In the genomic region with DNA sequence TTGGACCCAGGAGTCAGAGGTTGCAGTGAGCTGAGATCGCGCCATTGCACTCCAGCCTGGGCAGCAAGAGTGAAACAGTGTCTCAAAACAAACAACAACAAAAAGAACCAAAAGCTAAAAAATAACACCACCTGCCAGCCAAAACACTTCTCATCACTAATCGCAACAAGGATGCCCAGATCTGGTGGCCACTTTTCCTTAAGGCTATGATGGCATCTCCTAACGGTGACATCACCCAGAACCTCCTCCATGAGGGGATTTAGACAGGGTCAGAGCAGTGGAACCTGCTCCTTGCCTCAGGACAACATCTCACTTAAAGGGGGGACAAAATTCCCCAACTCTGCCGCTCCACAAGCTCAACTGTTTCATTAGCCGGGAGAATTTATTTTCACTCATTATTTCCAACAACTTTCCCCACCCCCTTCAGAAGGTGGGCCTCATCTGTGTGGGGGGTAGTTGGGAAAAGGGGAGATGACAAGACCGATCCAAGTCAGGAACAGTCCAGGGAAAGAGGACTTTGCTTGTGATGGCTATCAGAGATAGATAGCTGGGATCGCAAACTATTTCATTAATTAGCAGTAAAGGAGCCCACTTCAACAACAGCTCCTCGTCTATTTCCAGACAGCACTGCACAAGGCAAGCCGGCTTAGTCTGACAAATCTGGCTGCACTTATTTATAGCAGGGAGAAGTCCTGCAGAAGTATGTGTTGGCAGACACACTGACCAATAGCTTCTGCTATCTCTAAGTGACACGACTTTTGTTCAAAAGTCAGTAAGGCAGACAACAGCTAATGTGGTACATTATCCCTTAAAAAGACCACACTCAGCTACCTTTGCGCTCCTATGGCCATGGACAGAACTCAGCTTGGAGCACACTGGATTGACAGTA, we compare ENCODE assay signal across 8 cellular contexts. TPM values are rescaled to one million over a fixed set of nuclear protein-coding genes. Genes with fewer than 3 reads are reported as not detected.
A peak's percentile ranks its signal among the peaks of the same experiment; 100 is the strongest.
DNase-seq lines count a peak whose midpoint lies in the region; ATAC-seq, FAIRE-seq and TF ChIP-seq lines count a peak whose summit lies in the region.

No MANE protein-coding gene starts in this region.

- no peak for FAIRE-seq in kidney (lab: Jason Lieb, UNC)

- 84% methylated on average over 12 of the region's 12 CpGs for WGBS in HUES64

- H3K36me3 ChIP-seq in HUES64 (ENCODE audit: insufficient read depth, low read length) (peaks cover 66% of the 10 kb centered on the region), kidney (ENCODE audit: control insufficient read depth in 1 of 2, insufficient read depth in 2 of 2, low read length in 2 of 2) (peaks cover 35 to 36% of the 10 kb centered on the region in 2 donors), tibial artery (peaks cover 33 to 38% (median 36%) of the 10 kb centered on the region in 3 donors)

- DNase-seq in AG09309 (ENCODE audit: low read depth) (peak; percentile 13), astrocyte of the spinal cord (ENCODE audit: low read depth, low spot score) (peak; percentile 32), kidney (no peak), tibial artery (no peak)
- DNase-seq in stimulated activated CD4-positive, alpha-beta T cell treated with anti-CD3 and anti-CD28 coated beads, Interleukin-4, amount 100 ng/mL, for 4 hours, result no peak
- DNase-seq in stimulated activated CD4-positive, alpha-beta T cell treated with anti-CD3 and anti-CD28 coated beads, Interleukin-4, amount 100 ng/mL, for 24 hours, result no peak

- H3K27ac ChIP-seq in HUES64 (ENCODE audit: low read depth, low read length) (no peak overlapping the region), kidney (ENCODE audit: low read depth in 2 of 2, low read length in 2 of 2) (no peak overlapping the region), tibial artery (peak overlapping the region in 1 of 2 donors; percentile 83)

- H3K27me3 ChIP-seq in HUES64 (ENCODE audit: insufficient read depth, low read length) (no peaks in the 10 kb centered on the region), tibial artery (no peaks in the 10 kb centered on the region)

- TF ChIP-seq CTCF in AG09309 (IDR thresholded peaks at IDR 0.05; ENCODE audit: control insufficient read depth, insufficient read depth, low read depth, low read length, missing control alignments) (no peak), astrocyte of the spinal cord (IDR thresholded peaks at IDR 0.05; ENCODE audit: low read depth, low read length) (no peak), kidney (IDR thresholded peaks at IDR 0.05; ENCODE audit: borderline replicate concordance, extremely low read depth, insufficient read depth) (no peak), tibial artery (IDR thresholded peaks at IDR 0.05) (no peak)

- H3K4me1 ChIP-seq in HUES64 (ENCODE audit: insufficient read depth, low read length), result peaks cover 11% of the 10 kb centered on the region; the same call in 1 of the 2 replicates
- peaks cover 20 to 22% of the 10 kb centered on the region in 2 donors for H3K4me1 ChIP-seq in kidney (ENCODE audit: control insufficient read depth in 1 of 2, insufficient read depth in 1 of 2, low read depth in 1 of 2, low read length in 2 of 2)
- peaks cover 0 to 30% (median 25%) of the 10 kb centered on the region in 4 donors for H3K4me1 ChIP-seq in tibial artery

- H3K4me3 ChIP-seq in AG09309 (ENCODE audit: control insufficient read depth, low read depth, low read length) (peak overlapping the region; percentile 75), HUES64 (ENCODE audit: low read length) (peak overlapping the region; percentile 88), astrocyte of the spinal cord (ENCODE audit: low read depth, low read length) (peak overlapping the region; percentile 87), kidney (ENCODE audit: low read length in 2 of 2) (peak overlapping the region; percentile 86 to 90), tibial artery (peak overlapping the region; percentile 65 to 74)

- H3K9ac ChIP-seq in HUES64 (ENCODE audit: low read depth, low read length) (no peak overlapping the region), kidney (ENCODE audit: low read length in 2 of 2) (peak overlapping the region in 1 of 2 donors; percentile 67)

- intact Hi-C loops in kidney (cut with DNase I), result no loop called here
- intact Hi-C loops in tibial artery (cut with DNase I; ENCODE audit: low total_unique reads), result no loop called here

- no peak for ATAC-seq in GM18858 (IDR thresholded peaks at IDR 0.05; ENCODE audit: unreplicated experiment)

- H3K9me3 ChIP-seq in HUES64 (ENCODE audit: insufficient read depth, low read depth, low read length) (no peaks in the 10 kb centered on the region), kidney (ENCODE audit: control insufficient read depth in 1 of 2, low read length in 2 of 2) (no peaks in the 10 kb centered on the region), tibial artery (no peaks in the 10 kb centered on the region)

- in situ Hi-C loops in astrocyte of the spinal cord (cut with HindIII; ENCODE audit: low sequenced_read_pairs), result no loop called here

RNA-seq across cellular contexts. Expression of gene PABPC4, which starts 2.6 kb away (rescaled TPM):
- polyA plus RNA-seq in HUES64 (2013, experiment 1 of 2), result 166 TPM
- polyA plus RNA-seq in HUES64 (2013, experiment 2 of 2), result 165 TPM
- total RNA-seq in kidney, result 168 TPM
- 60.5 TPM for polyA plus RNA-seq in kidney (ENCODE audit: insufficient read depth, low read depth, low replicate concordance)

Comparison
In these comparisons a context has a peak if more than half of its experiments do, and no peak if none do; other contexts are left out.
1. DNase-seq: peak in AG09309 (single experiment) and astrocyte of the spinal cord (single experiment); none in kidney (single experiment), tibial artery (0 of 2), stimulated activated CD4-positive, alpha-beta T cell treated with anti-CD3 and anti-CD28 coated beads, Interleukin-4, amount 100 ng/mL, for 4 hours (0 of 2) and stimulated activated CD4-positive, alpha-beta T cell treated with anti-CD3 and anti-CD28 coated beads, Interleukin-4, amount 100 ng/mL, for 24 hours (single experiment).
2. Peak in every context shown above with its lines, with median percentiles within 50 percentile points of each other: H3K4me3 ChIP-seq.